ENCODE assay signal across 8 cellular contexts in the genomic region with DNA sequence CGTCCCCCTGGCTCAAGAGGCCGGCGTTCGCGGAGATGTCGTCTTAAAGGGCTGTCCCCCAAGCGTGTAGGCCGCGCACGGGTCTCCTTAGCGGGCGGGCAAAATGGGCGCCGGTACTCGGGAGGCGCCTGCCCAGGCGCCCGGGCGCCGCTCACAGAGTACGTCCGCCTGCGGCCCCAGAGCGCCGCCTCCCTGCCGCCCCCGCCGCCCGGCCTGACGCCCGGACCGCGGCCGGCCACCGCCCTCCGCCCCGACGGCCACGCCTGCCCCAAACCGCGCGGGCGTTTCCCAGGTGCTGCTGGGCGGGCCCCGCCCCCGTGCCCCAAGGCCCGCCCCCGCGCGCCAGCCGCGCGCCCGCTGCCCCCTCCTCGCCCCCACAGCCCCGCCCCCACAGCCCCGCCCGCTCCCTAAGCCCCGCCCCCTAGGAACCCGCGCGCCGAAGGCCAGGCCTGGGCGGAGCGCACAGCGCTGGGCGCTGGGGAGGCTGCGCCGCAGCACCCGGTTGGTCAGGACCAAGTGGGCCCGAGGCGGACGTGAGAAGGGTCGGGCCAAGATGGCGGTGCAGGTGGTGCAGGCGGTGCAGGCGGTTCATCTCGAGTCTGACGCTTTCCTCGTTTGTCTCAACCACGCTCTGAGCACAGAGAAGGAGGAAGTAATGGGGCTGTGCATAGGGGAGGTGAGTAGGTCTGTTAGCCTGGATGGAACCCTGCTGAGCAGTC. TPM values are rescaled to one million over a fixed set of nuclear protein-coding genes. Genes with fewer than 3 reads are reported as not detected.
DNase-seq lines count a peak whose midpoint lies in the region; ATAC-seq, FAIRE-seq and TF ChIP-seq lines count a peak whose summit lies in the region.

TSS of gene BRCC3 (plus strand) at position 534 of the 719 bp plus-strand sequence. CDS start at position 554, 20 bp downstream.
A gene with protein sequence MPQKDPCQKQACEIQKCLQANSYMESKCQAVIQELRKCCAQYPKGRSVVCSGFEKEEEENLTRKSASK (minus strand): TSS at position 162 of the 719 bp plus-strand sequence. CDS start 7,113 bp downstream, outside the sequence.
A gene with protein sequence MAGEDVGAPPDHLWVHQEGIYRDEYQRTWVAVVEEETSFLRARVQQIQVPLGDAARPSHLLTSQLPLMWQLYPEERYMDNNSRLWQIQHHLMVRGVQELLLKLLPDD (minus strand): TSS at position 162 of the 719 bp plus-strand sequence. CDS start 5,126 bp downstream, outside the sequence.

- H3K4me3 ChIP-seq in WI38 (ENCODE audit: low read depth, low read length) (peak within 1 kb of the TSS; percentile 75), bronchial epithelial cell (ENCODE audit: low read depth, low read length) (peak within 1 kb of the TSS; percentile 60), spleen (peak within 1 kb of the TSS; percentile 47 to 81 (median 58))

- H3K9me3 ChIP-seq in spleen, result no peaks in the 10 kb centered on the region

- FAIRE-seq in bronchial epithelial cell (lab: Jason Lieb, UNC), result no peak

- peak in 1 of 3 donors; percentile 55 for TF ChIP-seq POLR2A in spleen (IDR thresholded peaks at IDR 0.05)

- 0 to 38% (median 1%) methylated on average over 6 to 80 of the region's 81 CpGs for WGBS in spleen, 5 donors

- intact Hi-C loops in spleen (cut with DNase I; ENCODE audit: low total_unique reads), result no loop called here

- in situ Hi-C loops in ACHN (cut with HindIII; ENCODE audit: low pct_ligation_motif_present, low pct_unique_long_range_greater_than_20kb, low sequenced_read_pairs), result no loop called here

- H3K4me1 ChIP-seq in spleen, result peaks cover 0 to 46% (median 23%) of the 10 kb centered on the region in 6 donors

- ATAC-seq in GM18870 (IDR thresholded peaks at IDR 0.05; ENCODE audit: unreplicated experiment) (peak; percentile 62), HG03103 (IDR thresholded peaks at IDR 0.05; ENCODE audit: low read depth, unreplicated experiment) (peak; percentile 88)

- peak within 1 kb of the TSS; percentile 69 to 91 (median 88) for H3K27ac ChIP-seq in spleen

- H3K36me3 ChIP-seq in bronchial epithelial cell (ENCODE audit: control insufficient read depth, insufficient read depth, low read length) (no peaks in the 10 kb centered on the region), spleen (peaks cover 0 to 20% (median 2%) of the 10 kb centered on the region in 6 donors)

- H3K27me3 ChIP-seq in bronchial epithelial cell (ENCODE audit: control insufficient read depth, insufficient read depth, low read length) (no peaks in the 10 kb centered on the region), spleen (replicated peaks in 1 of 7) (no peaks in the 10 kb centered on the region)

- DNase-seq in ACHN (peak; percentile 74), NCI-H2196 treated with DMSO at 0.1 percent for 48 hours (lab: John Stamatoyannopoulos, UW; ENCODE audit: unreplicated experiment) (peak; percentile 90), bronchial epithelial cell (ENCODE audit: low read depth) (peak; percentile 60), inferior parietal cortex (ENCODE audit: extremely low spot score) (peak; percentile 57), spleen (peak; percentile 96)

- TF ChIP-seq CTCF in WI38 (IDR thresholded peaks at IDR 0.05; ENCODE audit: low read depth, low read length), result no peak
- no peak for TF ChIP-seq CTCF in bronchial epithelial cell (IDR thresholded peaks at IDR 0.05; ENCODE audit: insufficient read depth, low read length, severe bottlenecking)
- TF ChIP-seq CTCF in spleen (IDR thresholded peaks at IDR 0.05 in 8 of 11, conservative IDR thresholded peaks at IDR 0.05 in 3 of 11), result no peak

RNA-seq across cellular contexts. Expression of gene BRCC3, which starts in this region (rescaled TPM):
- total RNA-seq in bronchial epithelial cell, result 9.3 and 10.0 TPM in 2 replicates
- 10 to 100 TPM in 6 of 7 donors, 1 to 10 TPM in 1; 8.6 to 17.8 (median 16.5) TPM for total RNA-seq in spleen
- polyA plus RNA-seq in spleen, result 1 to 10 TPM; 5.8 to 8.8 (median 7.9) TPM

RNA-seq across cellular contexts. Expression of the second gene that starts in this region (rescaled TPM):
- total RNA-seq in bronchial epithelial cell (6.8 and 16.1 TPM in 2 replicates), spleen (10 to 100 TPM in 2 of 7 donors, 1 to 10 TPM in 5; 3.1 to 14.2 (median 4.9) TPM)
- 10 to 100 TPM; 15.2 to 21.7 (median 19.2) TPM for polyA plus RNA-seq in spleen

RNA-seq across cellular contexts. Expression of the third gene that starts in this region (rescaled TPM):
- 1.8 and 29.3 TPM in 2 replicates for total RNA-seq in bronchial epithelial cell
- 10 to 100 TPM in 4 of 7 donors, 1 to 10 TPM in 3; 1.2 to 16.8 (median 12.9) TPM for total RNA-seq in spleen
- 10 to 100 TPM; 21.1 to 33.0 (median 31.4) TPM for polyA plus RNA-seq in spleen

Comparison
In these comparisons a context has a peak if more than half of its experiments do, and no peak if none do; other contexts are left out.
1. Peak in every context shown above with its lines: DNase-seq, ATAC-seq, H3K4me3 ChIP-seq and H3K27ac ChIP-seq.